In the genomic region with DNA sequence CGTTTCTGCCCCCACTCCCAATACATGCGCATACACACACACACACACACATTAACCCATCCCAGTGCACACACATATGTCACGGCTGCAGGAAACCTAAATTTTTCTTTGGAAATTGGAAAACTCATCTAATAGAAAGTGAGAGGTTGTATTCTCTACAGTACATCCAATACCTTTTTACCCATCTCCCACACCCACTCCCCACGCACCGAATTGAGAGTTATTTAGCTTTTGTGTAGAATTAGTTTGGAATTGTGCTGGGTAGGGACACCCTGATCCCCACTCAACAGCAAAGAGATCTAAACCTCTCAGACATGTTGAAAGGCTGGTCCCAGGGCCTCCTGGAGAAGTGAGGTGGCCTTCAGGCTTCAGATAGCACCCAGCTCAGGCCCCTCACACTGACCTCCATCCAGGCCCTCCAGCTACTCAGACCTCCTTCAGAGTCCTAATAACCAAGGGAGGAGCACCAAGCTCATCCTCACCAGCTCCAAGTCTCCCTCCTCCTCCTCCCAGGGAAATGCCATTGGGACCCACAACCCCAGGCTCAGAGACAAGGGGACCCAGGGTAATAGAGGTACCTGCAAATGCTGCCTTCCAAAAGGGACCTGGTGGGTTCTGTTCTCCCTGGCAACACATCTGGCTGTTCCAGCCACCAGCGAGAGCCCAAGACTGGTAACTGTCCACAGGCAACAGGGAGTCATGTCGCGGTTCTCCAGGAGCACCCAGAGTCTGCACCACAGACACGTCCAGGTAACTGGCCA, we compare ENCODE assay signal across 19 cellular contexts. TPM values are rescaled to one million over a fixed set of nuclear protein-coding genes. Genes with fewer than 3 reads are reported as not detected.
A peak's percentile ranks its signal among the peaks of the same experiment; 100 is the strongest.
DNase-seq lines count a peak whose midpoint lies in the region; ATAC-seq and TF ChIP-seq lines count a peak whose summit lies in the region.
"Had no signal": no experiment of that assay in that cellular context is flagged by ENCODE, and none has a peak within 500 bp of the region (broad histone marks: within the 10 kb centered on the region; RNA-seq: fewer than 3 reads in every experiment).

No MANE protein-coding gene starts in this region.

- H3K36me3 Mint-ChIP-seq in CD4-positive, CD25-positive, alpha-beta regulatory T cell, result no peaks in the 10 kb centered on the region
- H3K36me3 Mint-ChIP-seq in effector memory CD8-positive, alpha-beta T cell (ENCODE audit: insufficient read depth), result peaks cover 35% of the 10 kb centered on the region
- no peaks in the 10 kb centered on the region for H3K36me3 Mint-ChIP-seq in nephron progenitor cell (ENCODE audit: low read depth)

- H3K4me3 ChIP-seq in CD4-positive, CD25-positive, alpha-beta regulatory T cell (ENCODE audit: low read depth, low read length), result no peak overlapping the region
- H3K4me3 ChIP-seq in LNCaP clone FGC (ENCODE audit: low read depth, low read length) (peak overlapping the region; percentile 91), coronary artery (no peak overlapping the region)
- H3K4me3 ChIP-seq: lung had no signal

- H3K27ac Mint-ChIP-seq in CD4-positive, CD25-positive, alpha-beta regulatory T cell, result peak overlapping the region in 1 of 3 donors; percentile 87
- no peak overlapping the region for H3K27ac Mint-ChIP-seq in effector memory CD8-positive, alpha-beta T cell
- H3K27ac Mint-ChIP-seq in nephron progenitor cell, result no peak overlapping the region

- ATAC-seq in CD4-positive, CD25-positive, alpha-beta regulatory T cell (ENCODE audit: low read depth in 2 of 2), result no peak
- peak; percentile 28 for ATAC-seq in effector memory CD8-positive, alpha-beta T cell (replicated peaks)
- ATAC-seq in HG03108 (IDR thresholded peaks at IDR 0.05; ENCODE audit: unreplicated experiment), result no peak

- H3K36me3 ChIP-seq in CD4-positive, CD25-positive, alpha-beta regulatory T cell (ENCODE audit: control insufficient read depth, insufficient read depth, low read length), result no peaks in the 10 kb centered on the region
- H3K36me3 ChIP-seq: BLaER1 treated with 17β-estradiol and CSF1 and Interleukin-3, amounts not matched to agents 10 nM and 100 nM had no signal

- H3K4me1 Mint-ChIP-seq in CD4-positive, CD25-positive, alpha-beta regulatory T cell, result peaks cover 7 to 53% (median 20%) of the 10 kb centered on the region in 4 donors
- peaks cover 32 to 38% of the 10 kb centered on the region in 2 donors for H3K4me1 Mint-ChIP-seq in effector memory CD8-positive, alpha-beta T cell (ENCODE audit: low read depth in 2 of 2)
- peaks cover 49% of the 10 kb centered on the region for H3K4me1 Mint-ChIP-seq in nephron progenitor cell

- peaks cover 0 to 6% (median 0%) of the 10 kb centered on the region in 7 donors for H3K9me3 Mint-ChIP-seq in CD4-positive, CD25-positive, alpha-beta regulatory T cell
- no peaks in the 10 kb centered on the region for H3K9me3 Mint-ChIP-seq in effector memory CD8-positive, alpha-beta T cell
- H3K9me3 Mint-ChIP-seq in nephron progenitor cell, result no peaks in the 10 kb centered on the region
- H3K9me3 Mint-ChIP-seq: activated T-helper 1 cell treated with anti-CD3 and anti-CD28 coated beads, Interleukin-12 subunit alpha, Interleukin-12 subunit beta, Interleukin-2, Interleukin-4 antibody, amounts not matched to agents 30 ng/mL and 10 ng/mL and 1 ng/mL, durations not matched to agents 14 hours and 24 hours and 36 hours had no signal

- peaks cover 100% of the 10 kb centered on the region for H3K27me3 Mint-ChIP-seq in CD4-positive, CD25-positive, alpha-beta regulatory T cell
- H3K27me3 Mint-ChIP-seq in effector memory CD8-positive, alpha-beta T cell, result peaks cover 91 to 95% of the 10 kb centered on the region in 2 donors
- H3K27me3 Mint-ChIP-seq in nephron progenitor cell (ENCODE audit: low read depth, poor library complexity), result peaks cover 100% of the 10 kb centered on the region

- peaks cover 50% of the 10 kb centered on the region for H3K4me1 ChIP-seq in CD4-positive, CD25-positive, alpha-beta regulatory T cell (ENCODE audit: control insufficient read depth, insufficient read depth, low read length, poor library complexity, severe bottlenecking)

- DNase-seq in CD4-positive, CD25-positive, alpha-beta regulatory T cell, result no peak
- no peak for DNase-seq in LNCaP clone FGC (ENCODE audit: low read depth)
- no peak for DNase-seq in effector memory CD8-positive, alpha-beta T cell
- DNase-seq in nephron progenitor cell, result no peak
- no peak for DNase-seq in Ammon's horn (ENCODE audit: low spot score)
- DNase-seq in MV-4-11 (lab: John Stamatoyannopoulos, UW), result no peak
- no peak for DNase-seq in coronary artery (ENCODE audit: low spot score)
- DNase-seq: activated CD4-positive, alpha-beta T cell treated with anti-CD3 and anti-CD28 coated beads, Interleukin-2, amount 50 U/mL, for 4 hours; anterior cingulate cortex; cortex of kidney; T1000 had no signal

- H3K27ac ChIP-seq in CD4-positive, CD25-positive, alpha-beta regulatory T cell (ENCODE audit: insufficient read depth, low read length, poor library complexity, severe bottlenecking), result no peak overlapping the region
- H3K27ac ChIP-seq in coronary artery, result no peak overlapping the region
- H3K27ac ChIP-seq: BLaER1 treated with 17β-estradiol and CSF1 and Interleukin-3, amounts not matched to agents 10 nM and 100 nM; HL-60 had no signal

- H3K4me3 Mint-ChIP-seq in CD4-positive, CD25-positive, alpha-beta regulatory T cell, result peak overlapping the region in 3 of 4 donors; percentile 52 to 90 (median 69)
- peak overlapping the region; percentile 67 to 73 for H3K4me3 Mint-ChIP-seq in effector memory CD8-positive, alpha-beta T cell
- peak overlapping the region; percentile 81 for H3K4me3 Mint-ChIP-seq in nephron progenitor cell
- H3K4me3 Mint-ChIP-seq: activated T-helper 1 cell treated with anti-CD3 and anti-CD28 coated beads, Interleukin-12 subunit alpha, Interleukin-12 subunit beta, Interleukin-2, Interleukin-4 antibody, amounts not matched to agents 30 ng/mL and 10 ng/mL and 1 ng/mL, durations not matched to agents 14 hours and 24 hours and 36 hours had no signal

- no peaks in the 10 kb centered on the region for H3K9me3 ChIP-seq in CD4-positive, CD25-positive, alpha-beta regulatory T cell (ENCODE audit: control insufficient read depth in 2 of 2, low read length in 2 of 2)
- H3K9me3 ChIP-seq: BLaER1 treated with 17β-estradiol and CSF1 and Interleukin-3, amounts not matched to agents 10 nM and 100 nM had no signal

- peaks cover 57% of the 10 kb centered on the region for H3K27me3 ChIP-seq in CD4-positive, CD25-positive, alpha-beta regulatory T cell (ENCODE audit: control insufficient read depth, insufficient read depth, low read length)

- TF ChIP-seq CTCF in LNCaP clone FGC (IDR thresholded peaks at IDR 0.05; ENCODE audit: control insufficient read depth, extremely low read depth, insufficient read depth) (no peak), nephron progenitor cell (IDR thresholded peaks at IDR 0.05) (no peak), coronary artery (IDR thresholded peaks at IDR 0.05) (no peak)

RNA-seq across cellular contexts. Expression of a gene that starts 1.0 kb away (rescaled TPM):
- not detected for total RNA-seq in CD4-positive, CD25-positive, alpha-beta regulatory T cell
- polyA plus RNA-seq in CD4-positive, CD25-positive, alpha-beta regulatory T cell, result not detected
- total RNA-seq: activated T-helper 1 cell treated with anti-CD3 and anti-CD28 coated beads, Interleukin-12 subunit alpha, Interleukin-12 subunit beta, Interleukin-2, Interleukin-4 antibody, amounts not matched to agents 30 ng/mL and 10 ng/mL and 1 ng/mL, durations not matched to agents 14 hours and 24 hours and 36 hours; fibroblast of lung; lung; osteocyte; temporal lobe had no signal
- polyA plus RNA-seq: fibroblast of lung, lung had no signal

RNA-seq across cellular contexts. Expression of a gene that starts 4.6 kb away (rescaled TPM):
- total RNA-seq in CD4-positive, CD25-positive, alpha-beta regulatory T cell, result not detected
- polyA plus RNA-seq in CD4-positive, CD25-positive, alpha-beta regulatory T cell, result not detected
- total RNA-seq: activated T-helper 1 cell treated with anti-CD3 and anti-CD28 coated beads, Interleukin-12 subunit alpha, Interleukin-12 subunit beta, Interleukin-2, Interleukin-4 antibody, amounts not matched to agents 30 ng/mL and 10 ng/mL and 1 ng/mL, durations not matched to agents 14 hours and 24 hours and 36 hours; fibroblast of lung; lung; osteocyte; temporal lobe had no signal
- polyA plus RNA-seq: fibroblast of lung, lung had no signal

RNA-seq across cellular contexts. Expression of a gene that starts 5.3 kb away (rescaled TPM):
- not detected for total RNA-seq in CD4-positive, CD25-positive, alpha-beta regulatory T cell
- not detected for polyA plus RNA-seq in CD4-positive, CD25-positive, alpha-beta regulatory T cell
- total RNA-seq: activated T-helper 1 cell treated with anti-CD3 and anti-CD28 coated beads, Interleukin-12 subunit alpha, Interleukin-12 subunit beta, Interleukin-2, Interleukin-4 antibody, amounts not matched to agents 30 ng/mL and 10 ng/mL and 1 ng/mL, durations not matched to agents 14 hours and 24 hours and 36 hours; fibroblast of lung; lung; osteocyte; temporal lobe had no signal
- polyA plus RNA-seq: fibroblast of lung, lung had no signal
